11 cellular contexts compared by ENCODE assay signal in the genomic region with DNA sequence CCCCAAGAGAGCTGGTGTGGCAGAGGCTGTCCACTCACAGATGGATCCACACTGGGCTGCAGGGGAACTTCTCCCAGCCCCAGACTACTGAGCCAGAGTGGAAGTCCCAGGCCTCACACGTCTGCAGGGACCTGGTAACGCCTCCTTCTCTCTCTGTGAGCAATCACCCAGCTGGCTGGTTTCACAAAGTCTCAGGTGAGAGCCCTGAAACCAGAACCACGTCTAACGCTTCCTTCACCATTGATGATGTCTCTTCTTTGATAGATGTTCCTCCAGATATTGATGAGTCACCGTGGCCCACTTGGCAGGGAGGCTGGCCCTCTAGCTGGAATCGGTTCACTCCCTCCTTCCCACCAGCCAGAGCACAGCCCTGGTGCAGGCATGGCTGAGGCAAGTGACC. TPM values are rescaled to one million over a fixed set of nuclear protein-coding genes. Genes with fewer than 3 reads are reported as not detected.
DNase-seq lines count a peak whose midpoint lies in the region; ATAC-seq and TF ChIP-seq lines count a peak whose summit lies in the region.
"Not testable (repeated sequence)": the region's sequence is repeated elsewhere in the genome, so short reads cannot be mapped to it uniquely, and the experiment has no call there.
"Had no signal": no experiment of that assay in that cellular context is flagged by ENCODE, and none has a peak within 500 bp of the region (broad histone marks: within the 10 kb centered on the region; RNA-seq: fewer than 3 reads in every experiment).

No MANE protein-coding gene starts in this region.

- H3K27ac ChIP-seq in cardiac muscle cell = peak overlapping the region; percentile 45

- CTCF ChIA-PET in activated CD8-positive, alpha-beta T cell treated with anti-CD3 and anti-CD28 coated beads for 36 hours (lab: Charles Lee) = not testable (repeated sequence)

- TF ChIP-seq CTCF in activated CD8-positive, alpha-beta T cell treated with anti-CD3 and anti-CD28 coated beads for 36 hours (IDR thresholded peaks at IDR 0.05); cardiac muscle cell (IDR thresholded peaks at IDR 0.05; ENCODE audit: low read depth, low read length): not testable (repeated sequence)

- not testable (repeated sequence) for H3K36me3 Mint-ChIP-seq in activated CD8-positive, alpha-beta T cell treated with anti-CD3 and anti-CD28 coated beads for 36 hours (ENCODE audit: low read depth); activated naive CD4-positive, alpha-beta T cell treated with anti-CD3 and anti-CD28 coated beads, Interleukin-2, amount 50 U/mL, for 72 hours

- DNase-seq in activated CD8-positive, alpha-beta T cell treated with anti-CD3 and anti-CD28 coated beads for 36 hours = peak; percentile 35
- DNase-seq in activated naive CD4-positive, alpha-beta T cell treated with anti-CD3 and anti-CD28 coated beads, Interleukin-2, amount 50 U/mL, for 72 hours (ENCODE audit: low spot score in 2 of 2); cardiac muscle cell (ENCODE audit: low read depth in 1 of 2, low spot score in 1 of 2): not testable (repeated sequence)
- DNase-seq in stimulated activated CD4-positive, alpha-beta T cell treated with anti-CD3 and anti-CD28 coated beads, Interleukin-1b, Interleukin-23, amount 100 ng/mL, for 48 hours = peak; percentile 14

- H3K36me3 ChIP-seq in cardiac muscle cell = not testable (repeated sequence)

- H3K9me3 ChIP-seq in cardiac muscle cell (ENCODE audit: low read depth) = not testable (repeated sequence)

- H3K27me3 Mint-ChIP-seq in activated CD8-positive, alpha-beta T cell treated with anti-CD3 and anti-CD28 coated beads for 36 hours = peaks cover 12% of the 10 kb centered on the region

- intact Hi-C loops in activated CD8-positive, alpha-beta T cell treated with anti-CD3 and anti-CD28 coated beads for 36 hours (cut with micrococcal nuclease) = not testable (repeated sequence)

- POLR2A ChIA-PET in activated CD8-positive, alpha-beta T cell treated with anti-CD3 and anti-CD28 coated beads for 36 hours (lab: Charles Lee) = not testable (repeated sequence)

- not testable (repeated sequence) for H3K4me3 ChIP-seq in cardiac muscle cell

- not testable (repeated sequence) for H3K27ac Mint-ChIP-seq in activated CD8-positive, alpha-beta T cell treated with anti-CD3 and anti-CD28 coated beads for 36 hours
- peak overlapping the region in 1 of 2 donors; percentile 33 for H3K27ac Mint-ChIP-seq in activated naive CD4-positive, alpha-beta T cell treated with anti-CD3 and anti-CD28 coated beads, Interleukin-2, amount 50 U/mL, for 72 hours

- peaks cover 11% of the 10 kb centered on the region for H3K4me1 Mint-ChIP-seq in activated CD8-positive, alpha-beta T cell treated with anti-CD3 and anti-CD28 coated beads for 36 hours (ENCODE audit: low read depth)

- H3K27me3 ChIP-seq in cardiac muscle cell = not testable (repeated sequence)

- not testable (repeated sequence) for H3K4me1 ChIP-seq in cardiac muscle cell (ENCODE audit: low read depth)

- not testable (repeated sequence) for H3K4me3 Mint-ChIP-seq in activated CD8-positive, alpha-beta T cell treated with anti-CD3 and anti-CD28 coated beads for 36 hours

- ATAC-seq in GM18867 (IDR thresholded peaks at IDR 0.05; ENCODE audit: unreplicated experiment) = peak; percentile 44
- ATAC-seq in activated CD4-positive, CD25-positive, alpha-beta regulatory T cell treated with anti-CD3 and anti-CD28 coated beads, Interleukin-2, amount 50 U/mL, for 24 hours = peak; percentile 42 to 50
- peak; percentile 54 for ATAC-seq in activated CD8-positive, alpha-beta T cell treated with anti-CD3 and anti-CD28 coated beads for 36 hours
- peak; percentile 48 to 81 for ATAC-seq in activated naive CD4-positive, alpha-beta T cell treated with anti-CD3 and anti-CD28 coated beads, Interleukin-2, amount 50 U/mL, for 72 hours

- not testable (repeated sequence) for H3K9me3 Mint-ChIP-seq in activated CD8-positive, alpha-beta T cell treated with anti-CD3 and anti-CD28 coated beads for 36 hours; activated naive CD4-positive, alpha-beta T cell treated with anti-CD3 and anti-CD28 coated beads, Interleukin-2, amount 50 U/mL, for 72 hours

RNA-seq across cellular contexts. Expression of gene MYL3, which starts 54.5 kb away (rescaled TPM):
- not detected for total RNA-seq in activated CD8-positive, alpha-beta T cell treated with anti-CD3 and anti-CD28 coated beads for 36 hours
- not detected for total RNA-seq in activated naive CD4-positive, alpha-beta T cell treated with anti-CD3 and anti-CD28 coated beads, Interleukin-2, amount 50 U/mL, for 72 hours
- 2,390 and 3,091 TPM in 2 replicates for total RNA-seq in cardiac muscle cell
- 2,590 and 3,027 TPM in 2 replicates for polyA plus RNA-seq in cardiac muscle cell
- total RNA-seq: CD8-positive, alpha-beta T cell; H4; HT1080 had no signal
- polyA plus RNA-seq: AG04450, IgD-negative memory B cell had no signal

Comparison
In these comparisons a context has a peak if more than half of its experiments do, and no peak if none do; other contexts are left out.
1. RNA of gene MYL3, which starts 54.5 kb away (total RNA-seq): 2,390 to 3,091 TPM in cardiac muscle cell; not detected in activated CD8-positive, alpha-beta T cell treated with anti-CD3 and anti-CD28 coated beads for 36 hours and not detected in activated naive CD4-positive, alpha-beta T cell treated with anti-CD3 and anti-CD28 coated beads, Interleukin-2, amount 50 U/mL, for 72 hours; every median in the first group is over 1,000 times any median in the second.
2. Peak in every context shown above with its lines, with median percentiles within 50 percentile points of each other: ATAC-seq.